Comparison of ENCODE assay signal across 8 cellular contexts in the genomic region with DNA sequence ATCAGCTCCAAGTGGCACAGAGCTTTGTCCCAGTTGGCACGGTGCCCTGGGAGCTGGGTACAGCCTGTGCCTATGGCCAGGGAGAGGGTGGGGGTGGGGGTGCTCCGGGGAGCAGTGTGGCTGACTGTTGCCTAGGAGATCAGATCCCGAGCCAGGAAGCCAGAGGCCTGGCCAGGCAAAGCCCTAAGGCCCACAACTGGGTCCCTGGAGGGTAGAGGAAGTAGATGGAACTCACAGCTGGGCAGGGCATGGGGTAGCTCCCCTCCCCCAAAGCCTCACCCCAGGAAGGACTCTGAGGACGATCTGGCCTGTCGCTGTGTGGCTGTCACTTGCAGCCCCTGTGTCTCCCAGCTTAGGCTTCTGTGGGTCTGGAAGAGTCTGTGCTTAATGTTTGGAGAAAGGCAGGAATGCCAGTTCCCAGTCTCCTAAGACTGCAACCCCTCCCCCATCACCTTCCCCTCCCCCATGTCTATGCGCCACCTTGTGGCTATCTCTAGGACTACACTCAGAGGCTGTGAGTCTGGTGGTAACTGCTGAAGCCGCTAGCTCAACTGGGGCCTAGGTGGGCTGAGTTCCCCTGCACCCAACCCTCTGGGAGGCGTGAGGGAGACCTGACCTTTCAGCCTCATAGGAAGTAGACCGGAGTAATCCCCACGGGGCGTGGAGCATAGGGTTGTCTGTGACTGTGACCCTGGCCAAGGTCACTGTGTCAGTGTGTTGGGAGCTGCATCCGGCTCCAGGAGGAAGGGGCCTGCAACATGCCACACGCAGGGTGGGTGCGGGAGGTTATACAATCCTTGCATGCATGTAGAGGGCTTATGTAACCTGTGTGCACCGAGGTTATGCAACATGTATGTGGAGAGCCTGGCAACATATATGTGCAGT.
DNase-seq lines count a peak whose midpoint lies in the region; ATAC-seq and TF ChIP-seq lines count a peak whose summit lies in the region.

No MANE protein-coding gene starts in this region.

- peak overlapping the region; percentile 38 for H3K4me3 Mint-ChIP-seq in central memory CD8-positive, alpha-beta T cell

- H3K4me1 Mint-ChIP-seq in central memory CD8-positive, alpha-beta T cell: peaks cover 40% of the 10 kb centered on the region

- peak; percentile 95 for TF ChIP-seq CTCF in GM12872 (IDR thresholded peaks at IDR 0.05; ENCODE audit: insufficient read depth, low read depth, low read length)

- DNase-seq in NCI-H1694 treated with DMSO at 0.1 percent for 48 hours (lab: John Stamatoyannopoulos, UW) (peak; percentile 52), left kidney (ENCODE audit: low read depth, low spot score) (peak; percentile 84)
- DNase-seq in activated CD4-positive, CD25-positive, alpha-beta regulatory T cell (lab: John Stamatoyannopoulos, UW): peak; percentile 24 to 59 (median 48)
- peak; percentile 57 to 60 for DNase-seq in central memory CD8-positive, alpha-beta T cell (ENCODE audit: low spot score in 2 of 2)
- DNase-seq in stimulated activated CD4-positive, alpha-beta T cell treated with anti-CD3 and anti-CD28 coated beads, Interleukin-2, amount 100 ng/mL, for 4 hours (ENCODE audit: low read depth): peak; percentile 61

- peaks cover 15% of the 10 kb centered on the region for H3K36me3 Mint-ChIP-seq in central memory CD8-positive, alpha-beta T cell (ENCODE audit: insufficient read depth)

- peak; percentile 71 for ATAC-seq in central memory CD8-positive, alpha-beta T cell (replicated peaks; ENCODE audit: extremely low read depth, poor library complexity, severe bottlenecking)
- ATAC-seq in GM21390 (IDR thresholded peaks at IDR 0.05; ENCODE audit: unreplicated experiment): no peak
- no peak for ATAC-seq in HG03045 (IDR thresholded peaks at IDR 0.05; ENCODE audit: unreplicated experiment)

- H3K9me3 Mint-ChIP-seq in central memory CD8-positive, alpha-beta T cell: no peaks in the 10 kb centered on the region

- H3K27ac Mint-ChIP-seq in central memory CD8-positive, alpha-beta T cell (ENCODE audit: low read depth): peak overlapping the region; percentile 19

- H3K27me3 Mint-ChIP-seq in central memory CD8-positive, alpha-beta T cell: no peaks in the 10 kb centered on the region
